ENCODE assay signal across 26 cellular contexts in genomic region chr17:44904001-44904984, GRCh38. TPM values are rescaled to one million over a fixed set of nuclear protein-coding genes. Genes with fewer than 3 reads are reported as not detected.
"Had no signal": no experiment of that assay in that cellular context is flagged by ENCODE, and none has a peak within 500 bp of the region (broad histone marks: within the 10 kb centered on the region; RNA-seq: fewer than 3 reads in every experiment).

No MANE protein-coding gene starts in this region.

- H3K4me1 Mint-ChIP-seq: endodermal cell had no signal

- H3K4me3 ChIP-seq: esophagus squamous epithelium, gastrocnemius medialis, lower lobe of right lung, neural progenitor cell, psoas muscle, right atrium auricular region, thoracic aorta had no signal

- H3K27ac ChIP-seq: esophagus squamous epithelium, gastrocnemius medialis, lower lobe of right lung, neural progenitor cell, psoas muscle, right atrium auricular region, thoracic aorta had no signal

- H3K36me3 ChIP-seq: esophagus squamous epithelium, gastrocnemius medialis, lower lobe of right lung, neural progenitor cell, right atrium auricular region, thoracic aorta had no signal

- H2AFZ ChIP-seq: neural progenitor cell had no signal

- H3K36me3 Mint-ChIP-seq: activated naive CD8-positive, alpha-beta T cell treated with anti-CD3 and anti-CD28 coated beads, Interleukin-2, amount 10 ng/mL, durations not matched to agents 7 days and 5 days; naive thymus-derived CD8-positive, alpha-beta T cell; neural progenitor cell; type B pancreatic cell; WTC11 had no signal

- H3K4me3 Mint-ChIP-seq: activated naive CD8-positive, alpha-beta T cell treated with anti-CD3 and anti-CD28 coated beads, Interleukin-2, amount 10 ng/mL, durations not matched to agents 7 days and 5 days; activated T-cell treated with anti-CD3 and anti-CD28 coated beads, Interleukin-2, amount 50 U/mL, for 4 hours; endodermal cell; naive thymus-derived CD8-positive, alpha-beta T cell; neural progenitor cell; type B pancreatic cell; WTC11 had no signal

- H3K27me3 ChIP-seq: esophagus squamous epithelium, gastrocnemius medialis, neural progenitor cell, right atrium auricular region had no signal

- H3K4me2 ChIP-seq: neural progenitor cell had no signal

- H3K4me1 ChIP-seq: neural progenitor cell had no signal

- H3K9me3 Mint-ChIP-seq: activated naive CD8-positive, alpha-beta T cell treated with anti-CD3 and anti-CD28 coated beads, Interleukin-2, amount 10 ng/mL, durations not matched to agents 7 days and 5 days; activated T-cell treated with anti-CD3 and anti-CD28 coated beads, Interleukin-2, amount 50 U/mL, for 4 hours; activated T-helper 2 cell treated with anti-CD3 and anti-CD28 coated beads, Interferon-gamma antibody, Interleukin-2, Interleukin-4, amounts not matched to agents 10 μg/mL and 5 μg/mL and 100 μg/mL, durations not matched to agents 14 hours and 24 hours and 36 hours; endodermal cell; naive thymus-derived CD8-positive, alpha-beta T cell; neural progenitor cell; type B pancreatic cell; WTC11 had no signal

- DNase-seq: activated CD4-positive, alpha-beta T cell treated with anti-CD3 and anti-CD28 coated beads, Interleukin-2, amount 50 U/mL, for 4 hours; activated CD8-positive, alpha-beta memory T cell treated with anti-CD3 and anti-CD28 coated beads for 24 hours; activated CD8-positive, alpha-beta memory T cell treated with anti-CD3 and anti-CD28 coated beads, Interleukin-2, amount 50 U/mL, for 48 hours; activated naive CD4-positive, alpha-beta T cell; activated naive CD8-positive, alpha-beta T cell treated with anti-CD3 and anti-CD28 coated beads, Interleukin-2, amount 10 ng/mL, durations not matched to agents 7 days and 5 days; activated T-cell treated with anti-CD3 and anti-CD28 coated beads, Interleukin-2, amount 50 U/mL, for 4 hours; cortex of kidney; endodermal cell; esophagus squamous epithelium; gastrocnemius medialis; lower lobe of right lung; naive thymus-derived CD8-positive, alpha-beta T cell; psoas muscle; stimulated activated CD4-positive, alpha-beta T cell treated with anti-CD3 and anti-CD28 coated beads, Interleukin-4, amount 100 ng/mL, for 24 hours; stimulated activated naive CD4-positive, alpha-beta T cell treated with Interleukin-2 at 50 U/mL for 16 hours; T-helper 9 cell had no signal

- H3K9me3 ChIP-seq: esophagus squamous epithelium, gastrocnemius medialis, lower lobe of right lung, psoas muscle, right atrium auricular region, thoracic aorta had no signal

- ATAC-seq: activated T-cell treated with anti-CD3 and anti-CD28 coated beads, Interleukin-2, amount 50 U/mL, for 4 hours; gastrocnemius medialis; lower lobe of right lung; naive thymus-derived CD8-positive, alpha-beta T cell; psoas muscle; WTC11 had no signal

- H3K27ac Mint-ChIP-seq: activated naive CD8-positive, alpha-beta T cell treated with anti-CD3 and anti-CD28 coated beads, Interleukin-2, amount 10 ng/mL, durations not matched to agents 7 days and 5 days; activated T-helper 2 cell treated with anti-CD3 and anti-CD28 coated beads, Interferon-gamma antibody, Interleukin-2, Interleukin-4, amounts not matched to agents 10 μg/mL and 5 μg/mL and 100 μg/mL, durations not matched to agents 14 hours and 24 hours and 36 hours; endodermal cell; neural progenitor cell; WTC11 had no signal

RNA-seq across cellular contexts. Expression of gene GFAP, which starts 11.0 kb away (rescaled TPM):
- total RNA-seq: activated naive CD8-positive, alpha-beta T cell treated with anti-CD3 and anti-CD28 coated beads, Interleukin-2, amount 10 ng/mL, durations not matched to agents 7 days and 5 days; activated T-cell treated with anti-CD3 and anti-CD28 coated beads, Interleukin-2, amount 50 U/mL, for 4 hours; bronchial epithelial cell; esophagus squamous epithelium; gastrocnemius medialis; lower lobe of right lung; naive thymus-derived CD8-positive, alpha-beta T cell; osteocyte; T-helper 1 cell treated with Interleukin-12 subunit alpha and Interleukin-12 subunit beta and Interleukin-4 antibody, amounts not matched to agents 30 ng/mL and 1 ng/mL, for 36 hours had no signal

RNA-seq across cellular contexts. Expression of gene KIF18B, which starts 43.3 kb away (rescaled TPM):
- total RNA-seq: bronchial epithelial cell; mesenteric fat pad; naive thymus-derived CD8-positive, alpha-beta T cell had no signal
- polyA plus RNA-seq: naive thymus-derived CD8-positive, alpha-beta T cell had no signal

RNA-seq across cellular contexts. Expression of gene HIGD1B, which starts 56.6 kb away (rescaled TPM):
- total RNA-seq: activated naive CD8-positive, alpha-beta T cell treated with anti-CD3 and anti-CD28 coated beads, Interleukin-2, amount 10 ng/mL, durations not matched to agents 7 days and 5 days; activated T-cell treated with anti-CD3 and anti-CD28 coated beads, Interleukin-2, amount 50 U/mL, for 4 hours; activated T-helper 2 cell treated with anti-CD3 and anti-CD28 coated beads, Interferon-gamma antibody, Interleukin-2, Interleukin-4, amounts not matched to agents 10 μg/mL and 5 μg/mL and 100 μg/mL, durations not matched to agents 14 hours and 24 hours and 36 hours; bronchial epithelial cell; endodermal cell; naive thymus-derived CD8-positive, alpha-beta T cell; osteocyte; T-helper 1 cell treated with Interleukin-12 subunit alpha and Interleukin-12 subunit beta and Interleukin-4 antibody, amounts not matched to agents 30 ng/mL and 1 ng/mL, for 36 hours; WTC11 had no signal
